ENCODE assay signal across 8 cellular contexts in genomic region chr9:34048730-34049629, GRCh38. TPM values are rescaled to one million over a fixed set of nuclear protein-coding genes. Genes with fewer than 3 reads are reported as not detected.
DNase-seq lines count a peak whose midpoint lies in the region; ATAC-seq and TF ChIP-seq lines count a peak whose summit lies in the region.

TSS of gene UBAP2 (minus strand) at chr9:34048887. CDS start at chr9:34017148, 31,739 bp downstream.

- ATAC-seq in effector memory CD8-positive, alpha-beta T cell (replicated peaks) = peak; percentile 85

- H3K14ac ChIP-seq in mesenchymal stem cell (ENCODE audit: low read length in 2 of 2) = peak within 1 kb of the TSS in 1 of 2 experiments; percentile 97

- peak within 1 kb of the TSS; percentile 98 for H3K27ac Mint-ChIP-seq in effector memory CD8-positive, alpha-beta T cell

- H3K36me3 ChIP-seq in mesenchymal stem cell (ENCODE audit: control insufficient read depth in 1 of 2, insufficient read depth in 2 of 2, low read depth in 1 of 2, low read length in 2 of 2) = peaks cover 2 to 6% of the 10 kb centered on the region in 2 experiments

- H3K4me3 ChIP-seq in mesenchymal stem cell (ENCODE audit: insufficient read depth in 1 of 2, low read depth in 1 of 2, low read length in 2 of 2) = peak within 1 kb of the TSS; percentile 94 to 96

- H3K4me2 ChIP-seq in mesenchymal stem cell (ENCODE audit: low read length, poor library complexity, severe bottlenecking) = peak within 1 kb of the TSS; percentile 78

- peak within 1 kb of the TSS; percentile 97 for H3K27ac ChIP-seq in mesenchymal stem cell (ENCODE audit: low read length, poor library complexity, severe bottlenecking)

- H3K4me1 ChIP-seq in mesenchymal stem cell (ENCODE audit: control insufficient read depth, insufficient read depth, low read depth, low read length) = peaks cover 6% of the 10 kb centered on the region

- H3K9me3 ChIP-seq in mesenchymal stem cell (ENCODE audit: control insufficient read depth, low read length) = no peaks in the 10 kb centered on the region

- H2AK5ac ChIP-seq in mesenchymal stem cell (ENCODE audit: low read length, severe bottlenecking) = peak within 1 kb of the TSS; percentile 69

- H3K4me3 Mint-ChIP-seq in effector memory CD8-positive, alpha-beta T cell = peak within 1 kb of the TSS; percentile 96 to 98

- H4K91ac ChIP-seq in mesenchymal stem cell (ENCODE audit: low read length) = peak within 1 kb of the TSS; percentile 93

- no peaks in the 10 kb centered on the region for H3K27me3 ChIP-seq in mesenchymal stem cell (ENCODE audit: control insufficient read depth in 1 of 2, insufficient read depth in 1 of 2, low read length in 2 of 2)

- H2BK5ac ChIP-seq in mesenchymal stem cell (ENCODE audit: low read depth, low read length, poor library complexity, severe bottlenecking) = peak within 1 kb of the TSS; percentile 94

- H2BK12ac ChIP-seq in mesenchymal stem cell (ENCODE audit: low read length in 2 of 2) = peak within 1 kb of the TSS; percentile 59 to 81

- TF ChIP-seq CTCF in GM20000 (IDR thresholded peaks at IDR 0.05; ENCODE audit: extremely low read depth, missing control alignments) = no peak

- peak within 1 kb of the TSS; percentile 95 for H2BK15ac ChIP-seq in mesenchymal stem cell (ENCODE audit: low read depth, poor library complexity, severe bottlenecking)

- H3K9ac ChIP-seq in mesenchymal stem cell (ENCODE audit: low read length) = peak within 1 kb of the TSS; percentile 94

- H3K18ac ChIP-seq in mesenchymal stem cell (ENCODE audit: low read depth in 1 of 2, low read length in 2 of 2) = peak within 1 kb of the TSS; percentile 97 to 99

- H3K36me3 Mint-ChIP-seq in effector memory CD8-positive, alpha-beta T cell (ENCODE audit: insufficient read depth) = peaks cover 24% of the 10 kb centered on the region

- under 1% methylated on average over 50 of the region's 70 CpGs for WGBS in mesenchymal stem cell

- H4K8ac ChIP-seq in mesenchymal stem cell (ENCODE audit: low read length) = peak within 1 kb of the TSS; percentile 100

- H3K23ac ChIP-seq in mesenchymal stem cell (ENCODE audit: low read length in 2 of 2) = peak within 1 kb of the TSS in 1 of 2 experiments; percentile 23

- DNase-seq in COLO668 (lab: John Stamatoyannopoulos, UW; ENCODE audit: unreplicated experiment) = peak; percentile 98
- DNase-seq in GM20000 (ENCODE audit: low spot score) = peak; percentile 90
- DNase-seq in HT-29 (ENCODE audit: low spot score) = peak; percentile 98
- peak; percentile 98 for DNase-seq in NOMO-1 (lab: John Stamatoyannopoulos, UW; ENCODE audit: unreplicated experiment in 2 of 2)
- DNase-seq in activated CD8-positive, alpha-beta memory T cell treated with anti-CD3 and anti-CD28 coated beads for 4 hours (ENCODE audit: low read depth in 2 of 2) = peak; percentile 94 to 95
- DNase-seq in effector memory CD8-positive, alpha-beta T cell = peak; percentile 97
- DNase-seq in mesenchymal stem cell = peak; percentile 98
- DNase-seq in stimulated activated CD8-positive, alpha-beta memory T cell treated with anti-CD3 and anti-CD28 coated beads, Interleukin-12 subunit alpha, Interleukin-12 subunit beta, amount 100 ng/mL, for 4 hours (ENCODE audit: low read depth) = peak; percentile 95

- H3K9me3 Mint-ChIP-seq in effector memory CD8-positive, alpha-beta T cell = no peaks in the 10 kb centered on the region

- peak within 1 kb of the TSS; percentile 88 to 95 for H3K4ac ChIP-seq in mesenchymal stem cell (ENCODE audit: low read depth in 1 of 2, low read length in 2 of 2)

- peak within 1 kb of the TSS; percentile 86 for H2BK120ac ChIP-seq in mesenchymal stem cell (ENCODE audit: low read depth, low read length)

- H2AFZ ChIP-seq in mesenchymal stem cell (ENCODE audit: low read depth, low read length) = peak within 1 kb of the TSS; percentile 94

- peaks cover 17 to 21% of the 10 kb centered on the region in 2 donors for H3K4me1 Mint-ChIP-seq in effector memory CD8-positive, alpha-beta T cell (ENCODE audit: low read depth in 2 of 2)

- H3K79me1 ChIP-seq in mesenchymal stem cell (replicated peaks; ENCODE audit: low read length, poor library complexity, severe bottlenecking) = peaks cover 3% of the 10 kb centered on the region

- no peaks in the 10 kb centered on the region for H3K27me3 Mint-ChIP-seq in effector memory CD8-positive, alpha-beta T cell

RNA-seq across cellular contexts. Expression of gene UBAP2, which starts in this region (rescaled TPM):
- total RNA-seq in HT-29 (2014; rRNA removed; shearing (Covaris generic)) = 18.3 and 24.8 TPM in 2 replicates
- 22.7 TPM for polyA plus RNA-seq in mesenchymal stem cell (2013, experiment 1 of 2)
- polyA plus RNA-seq in mesenchymal stem cell (2013, experiment 2 of 2) = 21.7 TPM

Comparison
In these comparisons a context has a peak if more than half of its experiments do, and no peak if none do; other contexts are left out.
1. Peak in every context shown above with its lines: DNase-seq, ATAC-seq, H3K4me3 ChIP-seq and H3K27ac ChIP-seq.